14 cellular contexts compared by ENCODE assay signal in genomic region chr4:163109967-163110366, GRCh38. TPM values are rescaled to one million over a fixed set of nuclear protein-coding genes. Genes with fewer than 3 reads are reported as not detected.
DNase-seq lines count a peak whose midpoint lies in the region; ATAC-seq and TF ChIP-seq lines count a peak whose summit lies in the region.
"Had no signal": no experiment of that assay in that cellular context is flagged by ENCODE, and none has a peak within 500 bp of the region (broad histone marks: within the 10 kb centered on the region; RNA-seq: fewer than 3 reads in every experiment).

No MANE protein-coding gene starts in this region.

- ATAC-seq in GM18858 (IDR thresholded peaks at IDR 0.05; ENCODE audit: unreplicated experiment) (peak; percentile 52), GM19468 (IDR thresholded peaks at IDR 0.05; ENCODE audit: extremely low read depth, unreplicated experiment) (peak; percentile 33), HG02981 (IDR thresholded peaks at IDR 0.05; ENCODE audit: unreplicated experiment) (peak; percentile 78)
- no peak for ATAC-seq in activated T-helper 17 cell treated with anti-CD3 and anti-CD28 coated beads, Interleukin-2, amount 50 U/mL, for 72 hours (replicated peaks)
- ATAC-seq: stimulated activated effector memory CD8-positive, alpha-beta T cell treated with anti-CD3 and anti-CD28 coated beads, Interleukin-12 subunit alpha, Interleukin-12 subunit beta, amount 100 ng/mL, for 72 hours had no signal

- no peak for TF ChIP-seq POLR2A in Peyer's patch (IDR thresholded peaks at IDR 0.05)

- H3K27me3 ChIP-seq in Peyer's patch: no peaks in the 10 kb centered on the region
- H3K27me3 ChIP-seq: adrenal gland, spleen had no signal

- H3K9me3 ChIP-seq in Peyer's patch: no peaks in the 10 kb centered on the region
- H3K9me3 ChIP-seq: adrenal gland, SK-N-SH, spleen had no signal

- peak; percentile 50 for DNase-seq in NCI-H345 (lab: John Stamatoyannopoulos, UW)
- no peak for DNase-seq in Peyer's patch
- no peak for DNase-seq in stimulated activated CD4-positive, alpha-beta T cell treated with anti-CD3 and anti-CD28 coated beads, Interleukin-1b, Interleukin-23, amount 100 ng/mL, for 48 hours
- DNase-seq in NK-92 (lab: John Stamatoyannopoulos, UW; ENCODE audit: unreplicated experiment): no peak
- DNase-seq: adrenal gland; effector CD8-positive, alpha-beta T cell; NCI-H446 treated with DMSO at 0.1 percent for 48 hours; SK-N-SH; spleen had no signal

- H3K4me3 Mint-ChIP-seq in activated T-helper 17 cell treated with anti-CD3 and anti-CD28 coated beads, Interleukin-2, amount 50 U/mL, for 72 hours: no peak overlapping the region
- H3K4me3 Mint-ChIP-seq: stimulated activated effector memory CD8-positive, alpha-beta T cell treated with anti-CD3 and anti-CD28 coated beads, Interleukin-12 subunit alpha, Interleukin-12 subunit beta, amount 100 ng/mL, for 72 hours had no signal

- H3K4me1 Mint-ChIP-seq in activated T-helper 17 cell treated with anti-CD3 and anti-CD28 coated beads, Interleukin-2, amount 50 U/mL, for 72 hours: no peaks in the 10 kb centered on the region

- H3K36me3 Mint-ChIP-seq in activated T-helper 17 cell treated with anti-CD3 and anti-CD28 coated beads, Interleukin-2, amount 50 U/mL, for 72 hours (ENCODE audit: low read depth): peaks cover 19% of the 10 kb centered on the region
- H3K36me3 Mint-ChIP-seq: stimulated activated effector memory CD8-positive, alpha-beta T cell treated with anti-CD3 and anti-CD28 coated beads, Interleukin-12 subunit alpha, Interleukin-12 subunit beta, amount 100 ng/mL, for 72 hours had no signal

- no peaks in the 10 kb centered on the region for H3K4me1 ChIP-seq in Peyer's patch
- H3K4me1 ChIP-seq: adrenal gland had no signal

- TF ChIP-seq CTCF in Peyer's patch (IDR thresholded peaks at IDR 0.05): no peak

- H3K27me3 Mint-ChIP-seq in activated T-helper 17 cell treated with anti-CD3 and anti-CD28 coated beads, Interleukin-2, amount 50 U/mL, for 72 hours: no peaks in the 10 kb centered on the region

- no peak overlapping the region for H3K4me3 ChIP-seq in Peyer's patch
- H3K4me3 ChIP-seq: adrenal gland, spleen had no signal

- H3K36me3 ChIP-seq in Peyer's patch: no peaks in the 10 kb centered on the region
- H3K36me3 ChIP-seq: adrenal gland, spleen had no signal

- no peak overlapping the region for H3K27ac ChIP-seq in Peyer's patch
- H3K27ac ChIP-seq: adrenal gland had no signal

- no peaks in the 10 kb centered on the region for H3K9me3 Mint-ChIP-seq in activated T-helper 17 cell treated with anti-CD3 and anti-CD28 coated beads, Interleukin-2, amount 50 U/mL, for 72 hours
- H3K9me3 Mint-ChIP-seq: stimulated activated effector memory CD8-positive, alpha-beta T cell treated with anti-CD3 and anti-CD28 coated beads, Interleukin-12 subunit alpha, Interleukin-12 subunit beta, amount 100 ng/mL, for 72 hours had no signal

- H3K27ac Mint-ChIP-seq in activated T-helper 17 cell treated with anti-CD3 and anti-CD28 coated beads, Interleukin-2, amount 50 U/mL, for 72 hours: no peak overlapping the region
- H3K27ac Mint-ChIP-seq: stimulated activated effector memory CD8-positive, alpha-beta T cell treated with anti-CD3 and anti-CD28 coated beads, Interleukin-12 subunit alpha, Interleukin-12 subunit beta, amount 100 ng/mL, for 72 hours had no signal

RNA-seq across cellular contexts. Expression of gene NAF1, which starts 56.7 kb away (rescaled TPM):
- total RNA-seq in Peyer's patch: 10 to 100 TPM in 3 of 4 donors, 1 to 10 TPM in 1; 7.9 to 30.5 (median 15.4) TPM
- total RNA-seq in activated T-helper 17 cell treated with anti-CD3 and anti-CD28 coated beads, Interleukin-2, amount 50 U/mL, for 72 hours: 10 to 100 TPM; 17.7 to 27.6 TPM
